In the genomic region with DNA sequence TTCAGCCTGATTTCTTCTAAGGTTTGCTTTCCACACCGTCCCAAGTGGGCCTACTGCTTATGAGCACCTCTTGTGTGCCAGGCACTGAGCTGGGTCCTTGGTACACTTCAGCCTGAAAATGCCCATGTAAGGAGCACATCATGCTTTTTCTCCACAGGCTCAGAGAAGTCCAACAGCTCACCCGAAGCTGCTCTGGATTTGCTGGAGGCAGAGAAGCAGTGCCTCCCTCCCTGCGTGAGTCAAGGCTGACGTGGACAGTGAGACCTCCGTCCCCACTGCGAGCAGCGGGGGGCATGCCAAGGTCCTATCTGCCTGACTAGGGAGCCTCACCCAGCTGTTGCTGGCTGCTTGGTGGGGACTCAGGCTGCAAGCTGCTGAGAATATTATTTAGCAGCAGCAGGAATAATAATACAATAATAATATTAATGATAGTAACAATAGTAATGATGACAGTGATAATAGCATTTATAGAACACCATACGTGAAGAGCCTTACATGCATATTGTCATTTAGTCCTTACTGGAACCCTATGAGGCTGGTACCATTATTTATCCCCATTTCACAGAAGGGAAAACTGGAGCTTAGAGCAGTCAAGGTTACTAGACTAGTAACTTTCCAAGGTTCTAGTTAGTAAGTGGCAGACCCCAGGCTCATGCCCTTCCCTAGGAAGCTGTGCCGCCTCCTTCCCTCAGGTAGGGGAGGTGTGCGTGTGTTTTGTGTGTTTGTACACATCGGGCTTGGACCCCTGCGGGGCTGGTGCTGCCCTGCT, we compare ENCODE assay signal across 1 cellular context.
TF ChIP-seq lines count a peak whose summit lies in the region.

No MANE protein-coding gene starts in this region.

TF ChIP-seq in H1, 55 proteins besides CTCF, POLR2A, EP300 and RAD21:
- TF ChIP-seq GABPA (IDR thresholded peaks at IDR 0.05; ENCODE audit: borderline replicate concordance, insufficient read depth, low read length) (no peak), TCF12 (IDR thresholded peaks at IDR 0.05; ENCODE audit: low read depth, low read length) (no peak), CBX5 (IDR thresholded peaks at IDR 0.05; ENCODE audit: low read depth, low read length) (no peak), NRF1 (IDR thresholded peaks at IDR 0.05; ENCODE audit: low read depth, low read length) (no peak), HDAC6 (IDR thresholded peaks at IDR 0.05; ENCODE audit: low read depth, low read length) (no peak), SIRT6 (IDR thresholded peaks at IDR 0.05; ENCODE audit: low read length) (no peak), NANOG (IDR thresholded peaks at IDR 0.05; ENCODE audit: insufficient read depth, low read depth, low read length, poor library complexity, severe bottlenecking) (no peak), SP4 (IDR thresholded peaks at IDR 0.05; ENCODE audit: low read length) (no peak)
- TF ChIP-seq, protein P1, sequence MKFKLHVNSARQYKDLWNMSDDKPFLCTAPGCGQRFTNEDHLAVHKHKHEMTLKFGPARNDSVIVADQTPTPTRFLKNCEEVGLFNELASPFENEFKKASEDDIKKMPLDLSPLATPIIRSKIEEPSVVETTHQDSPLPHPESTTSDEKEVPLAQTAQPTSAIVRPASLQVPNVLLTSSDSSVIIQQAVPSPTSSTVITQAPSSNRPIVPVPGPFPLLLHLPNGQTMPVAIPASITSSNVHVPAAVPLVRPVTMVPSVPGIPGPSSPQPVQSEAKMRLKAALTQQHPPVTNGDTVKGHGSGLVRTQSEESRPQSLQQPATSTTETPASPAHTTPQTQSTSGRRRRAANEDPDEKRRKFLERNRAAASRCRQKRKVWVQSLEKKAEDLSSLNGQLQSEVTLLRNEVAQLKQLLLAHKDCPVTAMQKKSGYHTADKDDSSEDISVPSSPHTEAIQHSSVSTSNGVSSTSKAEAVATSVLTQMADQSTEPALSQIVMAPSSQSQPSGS (IDR thresholded peaks at IDR 0.05; ENCODE audit: low read length) = no peak
- TF ChIP-seq, protein P2, sequence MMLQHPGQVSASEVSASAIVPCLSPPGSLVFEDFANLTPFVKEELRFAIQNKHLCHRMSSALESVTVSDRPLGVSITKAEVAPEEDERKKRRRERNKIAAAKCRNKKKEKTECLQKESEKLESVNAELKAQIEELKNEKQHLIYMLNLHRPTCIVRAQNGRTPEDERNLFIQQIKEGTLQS (IDR thresholded peaks at IDR 0.05; ENCODE audit: insufficient read depth, low read depth, low read length) = no peak
